In genomic region chr21:36700295-36700960, GRCh38 we compare ENCODE assay signal across 10 cellular contexts. TPM values are rescaled to one million over a fixed set of nuclear protein-coding genes. Genes with fewer than 3 reads are reported as not detected.
DNase-seq lines count a peak whose midpoint lies in the region; ATAC-seq and FAIRE-seq lines count a peak whose summit lies in the region.
"Had no signal": no experiment of that assay in that cellular context is flagged by ENCODE, and none has a peak within 500 bp of the region (broad histone marks: within the 10 kb centered on the region; RNA-seq: fewer than 3 reads in every experiment).

No MANE protein-coding gene starts in this region.

- no peaks in the 10 kb centered on the region for H3K9me3 Mint-ChIP-seq in activated naive CD8-positive, alpha-beta T cell treated with anti-CD3 and anti-CD28 coated beads, Interleukin-2, amount 50 U/mL, for 24 hours

- WGBS in mesodermal cell (ENCODE audit: insufficient coverage in 2 of 2), 2 experiments, result 1 to 3% methylated on average over 26 to 29 of the region's 30 CpGs

- H3K4me1 Mint-ChIP-seq in activated naive CD8-positive, alpha-beta T cell treated with anti-CD3 and anti-CD28 coated beads, Interleukin-2, amount 50 U/mL, for 24 hours, result peaks cover 26% of the 10 kb centered on the region

- DNase-seq in stimulated activated CD4-positive, alpha-beta T cell treated with anti-CD3 and anti-CD28 coated beads, Interleukin-15, amount 100 ng/mL, for 24 hours, result peak; percentile 8
- DNase-seq in stimulated activated CD4-positive, alpha-beta T cell treated with anti-CD3 and anti-CD28 coated beads, Interleukin-1b, Interleukin-23, amount 100 ng/mL, for 48 hours, result no peak
- no peak for DNase-seq in activated naive CD8-positive, alpha-beta T cell treated with anti-CD3 and anti-CD28 coated beads, Interleukin-2, amount 50 U/mL, for 24 hours
- DNase-seq in urothelium cell line (ENCODE audit: low spot score) (peak; percentile 16), pons (ENCODE audit: low spot score) (no peak), NCI-H226 (no peak), NCI-H2029 (lab: John Stamatoyannopoulos, UW) (no peak)

- no peak overlapping the region for H3K27ac ChIP-seq in mesodermal cell (ENCODE audit: low read depth, low read length, severe bottlenecking)

- peak overlapping the region; percentile 57 for H3K4me3 Mint-ChIP-seq in activated naive CD8-positive, alpha-beta T cell treated with anti-CD3 and anti-CD28 coated beads, Interleukin-2, amount 50 U/mL, for 24 hours

- FAIRE-seq in urothelium cell line (lab: Jason Lieb, UNC), result no peak

- H3K4me1 ChIP-seq in mesodermal cell (ENCODE audit: control insufficient read depth, insufficient read depth, low read length, poor library complexity, severe bottlenecking), result peaks cover 42% of the 10 kb centered on the region

- no peak for ATAC-seq in activated naive CD8-positive, alpha-beta T cell treated with anti-CD3 and anti-CD28 coated beads, Interleukin-2, amount 50 U/mL, for 24 hours
- ATAC-seq: SK-N-SH treated with all-trans-retinoic acid at 6 μM for 48 hours had no signal

- H3K27ac Mint-ChIP-seq in activated naive CD8-positive, alpha-beta T cell treated with anti-CD3 and anti-CD28 coated beads, Interleukin-2, amount 50 U/mL, for 24 hours, result peak overlapping the region; percentile 46

- peaks cover 77% of the 10 kb centered on the region for H3K27me3 Mint-ChIP-seq in activated naive CD8-positive, alpha-beta T cell treated with anti-CD3 and anti-CD28 coated beads, Interleukin-2, amount 50 U/mL, for 24 hours

- H3K36me3 ChIP-seq in mesodermal cell (ENCODE audit: control insufficient read depth, insufficient read depth, low read length), result no peaks in the 10 kb centered on the region

- H3K4me3 ChIP-seq in mesodermal cell (ENCODE audit: extremely low read depth, insufficient read depth, low read length, poor library complexity, severe bottlenecking), result peak overlapping the region; percentile 35
- H3K4me3 ChIP-seq: mucosa of descending colon had no signal

- H3K9me3 ChIP-seq in mesodermal cell (ENCODE audit: control insufficient read depth, low read length), result no peaks in the 10 kb centered on the region
- H3K9me3 ChIP-seq: mucosa of descending colon had no signal

- no peaks in the 10 kb centered on the region for H3K36me3 Mint-ChIP-seq in activated naive CD8-positive, alpha-beta T cell treated with anti-CD3 and anti-CD28 coated beads, Interleukin-2, amount 50 U/mL, for 24 hours (ENCODE audit: low read depth)

RNA-seq across cellular contexts. Expression of gene SIM2, which starts 1.5 kb away (rescaled TPM):
- 0.77 TPM for polyA plus RNA-seq in mesodermal cell (2013, experiment 1 of 2)
- polyA plus RNA-seq in mesodermal cell (2013, experiment 2 of 2), result 0.40 TPM

Comparison
In these comparisons a context has a peak if more than half of its experiments do, and no peak if none do; other contexts are left out.
1. DNase-seq: peak in stimulated activated CD4-positive, alpha-beta T cell treated with anti-CD3 and anti-CD28 coated beads, Interleukin-15, amount 100 ng/mL, for 24 hours (single experiment) and urothelium cell line (single experiment); none in stimulated activated CD4-positive, alpha-beta T cell treated with anti-CD3 and anti-CD28 coated beads, Interleukin-1b, Interleukin-23, amount 100 ng/mL, for 48 hours (single experiment), activated naive CD8-positive, alpha-beta T cell treated with anti-CD3 and anti-CD28 coated beads, Interleukin-2, amount 50 U/mL, for 24 hours (single experiment), pons (single experiment), NCI-H226 (single experiment) and NCI-H2029 (single experiment).